In genomic region chr4:168484626-168485025, GRCh38 we compare ENCODE assay signal across 17 cellular contexts. TPM values are rescaled to one million over a fixed set of nuclear protein-coding genes. Genes with fewer than 3 reads are reported as not detected.
DNase-seq lines count a peak whose midpoint lies in the region; ATAC-seq and TF ChIP-seq lines count a peak whose summit lies in the region.
"Had no signal": no experiment of that assay in that cellular context is flagged by ENCODE, and none has a peak within 500 bp of the region (broad histone marks: within the 10 kb centered on the region; RNA-seq: fewer than 3 reads in every experiment).

No MANE protein-coding gene starts in this region.

- no peak overlapping the region for H3K27ac ChIP-seq in hepatocyte
- H3K27ac ChIP-seq: prostate gland had no signal

- no peaks in the 10 kb centered on the region for H3K79me2 ChIP-seq in hepatocyte

- H3K36me3 Mint-ChIP-seq in stimulated activated effector memory CD8-positive, alpha-beta T cell treated with anti-CD3 and anti-CD28 coated beads, Interleukin-12 subunit alpha, Interleukin-12 subunit beta, amount 100 ng/mL, for 72 hours = peaks cover 9% of the 10 kb centered on the region

- no peak overlapping the region for H3K4me3 Mint-ChIP-seq in stimulated activated effector memory CD8-positive, alpha-beta T cell treated with anti-CD3 and anti-CD28 coated beads, Interleukin-12 subunit alpha, Interleukin-12 subunit beta, amount 100 ng/mL, for 72 hours
- H3K4me3 Mint-ChIP-seq: activated CD8-positive, alpha-beta memory T cell treated with anti-CD3 and anti-CD28 coated beads, Interleukin-2, amount 10 ng/mL, durations not matched to agents 7 days and 5 days; endodermal cell had no signal

- H3K27me3 ChIP-seq in hepatocyte = no peaks in the 10 kb centered on the region

- H3K27ac Mint-ChIP-seq in stimulated activated effector memory CD8-positive, alpha-beta T cell treated with anti-CD3 and anti-CD28 coated beads, Interleukin-12 subunit alpha, Interleukin-12 subunit beta, amount 100 ng/mL, for 72 hours = no peak overlapping the region
- H3K27ac Mint-ChIP-seq: activated CD8-positive, alpha-beta memory T cell treated with anti-CD3 and anti-CD28 coated beads, Interleukin-2, amount 10 ng/mL, durations not matched to agents 7 days and 5 days; endodermal cell had no signal

- H3K4me3 ChIP-seq in hepatocyte = no peak overlapping the region
- H3K4me3 ChIP-seq: prostate gland had no signal

- H3K9me3 Mint-ChIP-seq in stimulated activated effector memory CD8-positive, alpha-beta T cell treated with anti-CD3 and anti-CD28 coated beads, Interleukin-12 subunit alpha, Interleukin-12 subunit beta, amount 100 ng/mL, for 72 hours = no peaks in the 10 kb centered on the region

- H3K4me1 Mint-ChIP-seq in stimulated activated effector memory CD8-positive, alpha-beta T cell treated with anti-CD3 and anti-CD28 coated beads, Interleukin-12 subunit alpha, Interleukin-12 subunit beta, amount 100 ng/mL, for 72 hours = peaks cover 26% of the 10 kb centered on the region

- no peaks in the 10 kb centered on the region for H3K9me2 ChIP-seq in hepatocyte (replicated peaks; ENCODE audit: insufficient read depth)

- DNase-seq in AG08396 (ENCODE audit: low spot score) = peak; percentile 28
- DNase-seq in H4 (ENCODE audit: low spot score) = peak; percentile 14
- DNase-seq in amniotic stem cell (lab: John Stamatoyannopoulos, UW) = peak; percentile 51
- DNase-seq in hepatocyte (ENCODE audit: low spot score) = peak; percentile 5
- no peak for DNase-seq in activated CD4-positive, alpha-beta T cell treated with anti-CD3 and anti-CD28 coated beads for 4 hours
- no peak for DNase-seq in stimulated activated effector memory CD8-positive, alpha-beta T cell treated with anti-CD3 and anti-CD28 coated beads, Interleukin-12 subunit alpha, Interleukin-12 subunit beta, amount 100 ng/mL, for 72 hours (ENCODE audit: low spot score in 2 of 2)
- DNase-seq: activated CD8-positive, alpha-beta memory T cell treated with anti-CD3 and anti-CD28 coated beads, Interleukin-2, amount 10 ng/mL, durations not matched to agents 7 days and 5 days; COR-L47; endodermal cell; NCI-H146; NCI-H748 treated with DMSO at 0.1 percent for 48 hours; SHP77; stimulated activated CD4-positive, alpha-beta T cell treated with anti-CD3 and anti-CD28 coated beads, Interleukin-4, amount 100 ng/mL, for 24 hours; stimulated activated naive CD4-positive, alpha-beta T cell treated with Interleukin-2 at 50 U/mL for 16 hours had no signal

- ATAC-seq in GM19324 (IDR thresholded peaks at IDR 0.05; ENCODE audit: low FRiP score, unreplicated experiment) (no peak), GM18861 (IDR thresholded peaks at IDR 0.05; ENCODE audit: unreplicated experiment) (no peak)
- ATAC-seq in stimulated activated effector memory CD8-positive, alpha-beta T cell treated with anti-CD3 and anti-CD28 coated beads, Interleukin-12 subunit alpha, Interleukin-12 subunit beta, amount 100 ng/mL, for 72 hours = no peak
- ATAC-seq: activated CD8-positive, alpha-beta memory T cell treated with anti-CD3 and anti-CD28 coated beads, Interleukin-2, amount 10 ng/mL, durations not matched to agents 7 days and 5 days had no signal

- no peaks in the 10 kb centered on the region for H3K9me3 ChIP-seq in hepatocyte (ENCODE audit: low read depth)
- H3K9me3 ChIP-seq: prostate gland had no signal

- no peak overlapping the region for H2AFZ ChIP-seq in hepatocyte

- peaks cover 4% of the 10 kb centered on the region for H3K4me1 ChIP-seq in hepatocyte (ENCODE audit: insufficient read depth)
- H3K4me1 ChIP-seq: prostate gland had no signal

- TF ChIP-seq CTCF in hepatocyte (IDR thresholded peaks at IDR 0.05; ENCODE audit: poor library complexity) = no peak

- no peaks in the 10 kb centered on the region for H4K20me1 ChIP-seq in hepatocyte (ENCODE audit: insufficient read depth, poor library complexity, severe bottlenecking)

- H3K36me3 ChIP-seq in hepatocyte (replicated peaks; ENCODE audit: insufficient read depth, low read depth) = no peaks in the 10 kb centered on the region
- H3K36me3 ChIP-seq: prostate gland had no signal

- H3K4me2 ChIP-seq in hepatocyte = no peak overlapping the region

RNA-seq across cellular contexts. Expression of gene DDX60L, which starts 4.3 kb away (rescaled TPM):
- 9.9 and 27.7 TPM in 2 replicates for total RNA-seq in H4 (2014; rRNA removed; shearing (Covaris generic))
- total RNA-seq in hepatocyte = 11.3 and 23.1 TPM in 2 replicates
- 4.8 and 6.8 TPM in 2 replicates for polyA plus RNA-seq in hepatocyte

RNA-seq across cellular contexts. Expression of gene PALLD, which starts 12.2 kb away (rescaled TPM):
- total RNA-seq in H4 (2014; rRNA removed; shearing (Covaris generic)) = 82.3 and 92.1 TPM in 2 replicates
- 68.9 and 85.2 TPM in 2 replicates for total RNA-seq in hepatocyte
- 65.0 and 82.7 TPM in 2 replicates for polyA plus RNA-seq in hepatocyte

Comparison
In these comparisons a context has a peak if more than half of its experiments do, and no peak if none do; other contexts are left out.
1. DNase-seq: peak in AG08396 (single experiment), H4 (single experiment), amniotic stem cell (single experiment) and hepatocyte (single experiment); none in activated CD4-positive, alpha-beta T cell treated with anti-CD3 and anti-CD28 coated beads for 4 hours (0 of 2) and stimulated activated effector memory CD8-positive, alpha-beta T cell treated with anti-CD3 and anti-CD28 coated beads, Interleukin-12 subunit alpha, Interleukin-12 subunit beta, amount 100 ng/mL, for 72 hours (0 of 2).